Comparison of ENCODE assay signal across 38 cellular contexts in genomic region chr10:88745633-88746032, GRCh38. TPM values are rescaled to one million over a fixed set of nuclear protein-coding genes. Genes with fewer than 3 reads are reported as not detected.
"Had no signal": no experiment of that assay in that cellular context is flagged by ENCODE, and none has a peak within 500 bp of the region (broad histone marks: within the 10 kb centered on the region; RNA-seq: fewer than 3 reads in every experiment).

No MANE protein-coding gene starts in this region.

- H3K36me3 ChIP-seq: MG63 had no signal

- DNase-seq: Karpas-422, Kasumi-1, MG63, MM.1S, MV-4-11, NCI-H1048, NCI-H1092, NCI-H1092 treated with DMSO at 0.1 percent for 48 hours, NCI-H1105, NCI-H1105 treated with DMSO at 0.1 percent for 48 hours, NCI-H1417, NCI-H1417 treated with DMSO at 0.1 percent for 48 hours, NCI-H1436, NCI-H1436 treated with DMSO at 0.1 percent for 48 hours, NCI-H146, NCI-H1694, NCI-H1694 treated with DMSO at 0.1 percent for 48 hours, NCI-H187, NCI-H187 treated with DMSO at 0.1 percent for 48 hours, NCI-H1930, NCI-H2029, NCI-H2029 treated with DMSO at 0.1 percent for 48 hours, NCI-H2081, NCI-H2081 treated with DMSO at 0.1 percent for 48 hours, NCI-H2107, NCI-H2171, NCI-H2171 treated with DMSO at 0.1 percent for 48 hours, NCI-H2227 treated with DMSO at 0.1 percent for 48 hours, NCI-H226, NCI-H345, NCI-H446, NCI-H446 treated with DMSO at 0.1 percent for 48 hours, NCI-H510A, NCI-H510A treated with DMSO at 0.1 percent for 48 hours had no signal

- H3K4me3 ChIP-seq: MG63 had no signal

RNA-seq across cellular contexts. Expression of gene LIPN, which starts 14.2 kb away (rescaled TPM):
- total RNA-seq: LHCN-M2, M059J, MCF 10A, NCI-H460 had no signal

RNA-seq across cellular contexts. Expression of gene LIPK, which starts 39.6 kb away (rescaled TPM):
- total RNA-seq: M059J, MCF 10A, NCI-H460 had no signal

RNA-seq across cellular contexts. Expression of gene LIPM, which starts 56.9 kb away (rescaled TPM):
- total RNA-seq: LHCN-M2, M059J, MCF 10A, NCI-H460 had no signal
